10 cellular contexts compared by ENCODE assay signal in the genomic region with DNA sequence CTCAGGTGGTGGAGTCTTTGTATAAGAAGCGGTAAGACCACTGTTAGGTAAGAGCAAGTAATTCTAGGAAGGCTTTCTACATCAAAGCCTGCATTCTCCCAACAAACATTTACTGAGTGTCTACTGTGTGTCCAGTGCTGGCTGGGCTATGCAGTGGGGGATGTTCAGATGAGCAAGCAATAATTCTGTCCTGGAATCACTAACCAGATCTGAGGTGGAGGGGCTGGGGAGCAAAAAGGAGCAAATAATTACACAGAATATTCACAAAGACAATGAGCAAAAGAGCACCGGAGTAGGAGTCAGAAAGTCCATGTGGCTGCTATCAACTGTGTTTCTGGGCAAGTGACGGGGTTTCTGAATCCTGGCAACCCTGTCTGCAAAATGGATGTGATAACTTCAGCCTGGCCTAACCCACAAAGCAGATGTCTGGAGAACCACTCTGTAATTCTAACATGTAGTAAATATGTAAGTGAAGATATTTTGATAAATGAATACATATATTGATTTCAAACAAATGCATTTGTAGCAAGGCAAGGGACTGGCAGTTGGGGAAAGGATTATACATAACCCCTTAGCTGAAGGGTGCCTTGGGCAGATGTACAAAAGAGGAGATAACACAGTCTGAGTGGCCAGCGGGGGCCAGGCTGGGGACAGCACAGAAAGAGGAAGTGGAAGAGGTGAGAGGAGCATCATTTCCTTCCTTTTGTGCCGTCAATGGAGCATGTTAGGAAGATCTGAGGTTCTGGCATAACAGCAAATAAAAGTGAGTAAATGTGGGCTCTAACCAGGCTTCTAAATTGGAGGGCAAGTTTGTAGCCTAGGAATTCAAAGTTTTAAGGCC. TPM values are rescaled to one million over a fixed set of nuclear protein-coding genes. Genes with fewer than 3 reads are reported as not detected.
DNase-seq lines count a peak whose midpoint lies in the region; ATAC-seq and TF ChIP-seq lines count a peak whose summit lies in the region.
"Had no signal": no experiment of that assay in that cellular context is flagged by ENCODE, and none has a peak within 500 bp of the region (broad histone marks: within the 10 kb centered on the region; RNA-seq: fewer than 3 reads in every experiment).

No MANE protein-coding gene starts in this region.

- no peaks in the 10 kb centered on the region for H3K9me3 ChIP-seq in CD4-positive, CD25-positive, alpha-beta regulatory T cell (ENCODE audit: control insufficient read depth in 2 of 2, low read length in 2 of 2)
- H3K9me3 ChIP-seq in mucosa of descending colon: no peaks in the 10 kb centered on the region

- H3K27me3 Mint-ChIP-seq in CD4-positive, CD25-positive, alpha-beta regulatory T cell: peaks cover 3% of the 10 kb centered on the region
- H3K27me3 Mint-ChIP-seq in activated B cell treated with CpG ODN at 0.5 μM for 24 hours: no peaks in the 10 kb centered on the region

- no peak for ATAC-seq in CD4-positive, CD25-positive, alpha-beta regulatory T cell (ENCODE audit: low read depth in 2 of 2)
- ATAC-seq in HG02623 (IDR thresholded peaks at IDR 0.05; ENCODE audit: unreplicated experiment): peak; percentile 55
- peak; percentile 90 for ATAC-seq in activated B cell treated with CpG ODN at 0.5 μM for 24 hours (ENCODE audit: low read depth)
- ATAC-seq in mucosa of descending colon: peak; percentile 67
- ATAC-seq in HG02642 (IDR thresholded peaks at IDR 0.05; ENCODE audit: poor library complexity, unreplicated experiment): no peak

- DNase-seq in CD4-positive, CD25-positive, alpha-beta regulatory T cell: peak in 1 of 3 donors; percentile 11
- no peak for DNase-seq in activated B cell treated with CpG ODN at 0.5 μM for 24 hours
- peak in 1 of 3 donors; percentile 27 for DNase-seq in mucosa of descending colon
- DNase-seq in retina: no peak
- no peak for DNase-seq in NCI-H446 treated with DMSO at 0.1 percent for 48 hours (lab: John Stamatoyannopoulos, UW)
- DNase-seq in NCI-H69 (lab: John Stamatoyannopoulos, UW): no peak

- no peaks in the 10 kb centered on the region for H3K36me3 ChIP-seq in CD4-positive, CD25-positive, alpha-beta regulatory T cell (ENCODE audit: control insufficient read depth, insufficient read depth, low read length)
- no peaks in the 10 kb centered on the region for H3K36me3 ChIP-seq in mucosa of descending colon (ENCODE audit: low read depth)

- H3K36me3 Mint-ChIP-seq in CD4-positive, CD25-positive, alpha-beta regulatory T cell: no peaks in the 10 kb centered on the region
- no peaks in the 10 kb centered on the region for H3K36me3 Mint-ChIP-seq in activated B cell treated with CpG ODN at 0.5 μM for 24 hours (ENCODE audit: low read depth)

- no peaks in the 10 kb centered on the region for H3K4me1 ChIP-seq in CD4-positive, CD25-positive, alpha-beta regulatory T cell (ENCODE audit: control insufficient read depth, insufficient read depth, low read length, poor library complexity, severe bottlenecking)
- no peaks in the 10 kb centered on the region for H3K4me1 ChIP-seq in mucosa of descending colon (ENCODE audit: low read depth)

- intact Hi-C loops in activated B cell treated with CpG ODN at 0.5 μM for 24 hours (cut with micrococcal nuclease) (loop anchor here (1.0 to 5.0 kb wide), 3 partner anchors 16 to 182 kb away; a partner anchor contains a TSS), mucosa of descending colon (cut with DNase I, micrococcal nuclease) (no loop called here)

- no peak overlapping the region for H3K27ac ChIP-seq in CD4-positive, CD25-positive, alpha-beta regulatory T cell (ENCODE audit: insufficient read depth, low read length, poor library complexity, severe bottlenecking)

- no peak for TF ChIP-seq CTCF in activated B cell treated with CpG ODN at 0.5 μM for 24 hours (IDR thresholded peaks at IDR 0.05)
- TF ChIP-seq CTCF in mucosa of descending colon (IDR thresholded peaks at IDR 0.05): no peak

- CTCF ChIA-PET in activated B cell treated with CpG ODN at 0.5 μM for 24 hours (lab: Charles Lee): interaction anchor here (1.4 kb wide), 1 partner anchor 34 kb away, joined by 8 read pairs; no protein-coding TSS in a partner anchor

- peaks cover 0 to 14% (median 7%) of the 10 kb centered on the region in 4 donors for H3K4me1 Mint-ChIP-seq in CD4-positive, CD25-positive, alpha-beta regulatory T cell
- peaks cover 31% of the 10 kb centered on the region for H3K4me1 Mint-ChIP-seq in activated B cell treated with CpG ODN at 0.5 μM for 24 hours

- H3K27me3 ChIP-seq in CD4-positive, CD25-positive, alpha-beta regulatory T cell (ENCODE audit: control insufficient read depth, insufficient read depth, low read length): no peaks in the 10 kb centered on the region

- POLR2A ChIA-PET in activated B cell treated with CpG ODN at 0.5 μM for 24 hours (lab: Charles Lee): interaction anchor here (0.6 kb wide), 1 partner anchor 79 kb away, joined by 4 read pairs; no protein-coding TSS in a partner anchor

- H3K9me3 Mint-ChIP-seq in CD4-positive, CD25-positive, alpha-beta regulatory T cell: no peaks in the 10 kb centered on the region
- no peaks in the 10 kb centered on the region for H3K9me3 Mint-ChIP-seq in activated B cell treated with CpG ODN at 0.5 μM for 24 hours

- H3K4me3 Mint-ChIP-seq in CD4-positive, CD25-positive, alpha-beta regulatory T cell: no peak overlapping the region
- peak overlapping the region; percentile 66 for H3K4me3 Mint-ChIP-seq in activated B cell treated with CpG ODN at 0.5 μM for 24 hours

- H3K4me3 ChIP-seq in CD4-positive, CD25-positive, alpha-beta regulatory T cell (ENCODE audit: low read depth, low read length): no peak overlapping the region
- no peak overlapping the region for H3K4me3 ChIP-seq in mucosa of descending colon

- H3K27ac Mint-ChIP-seq in CD4-positive, CD25-positive, alpha-beta regulatory T cell: peak overlapping the region in 2 of 3 donors; percentile 51 to 52
- peak overlapping the region; percentile 85 for H3K27ac Mint-ChIP-seq in activated B cell treated with CpG ODN at 0.5 μM for 24 hours

RNA-seq across cellular contexts. Expression of a gene that starts 28.8 kb away (rescaled TPM):
- total RNA-seq in CD4-positive, CD25-positive, alpha-beta regulatory T cell: not detected
- not detected for polyA plus RNA-seq in CD4-positive, CD25-positive, alpha-beta regulatory T cell
- total RNA-seq in activated B cell treated with CpG ODN at 0.5 μM for 24 hours (not detected in 2 replicates), mucosa of descending colon (not detected)
- total RNA-seq: bronchial epithelial cell, NCI-H460 had no signal

RNA-seq across cellular contexts. Expression of a gene that starts 37.7 kb away (rescaled TPM):
- total RNA-seq in CD4-positive, CD25-positive, alpha-beta regulatory T cell: not detected
- polyA plus RNA-seq in CD4-positive, CD25-positive, alpha-beta regulatory T cell: under 1 TPM in 2 of 4 donors, not detected in 2; 0.29 to 0.35 TPM
- total RNA-seq in activated B cell treated with CpG ODN at 0.5 μM for 24 hours (0.22 and 0.76 TPM in 2 replicates), mucosa of descending colon (10 to 100 TPM in 2 of 3 donors, 1 to 10 TPM in 1; 4.7 to 13.1 (median 10.4) TPM)
- total RNA-seq: NCI-H460 had no signal

RNA-seq across cellular contexts. Expression of a gene that starts 42.6 kb away (rescaled TPM):
- 23.9 TPM for total RNA-seq in CD4-positive, CD25-positive, alpha-beta regulatory T cell
- 100 to 1,000 TPM in 1 of 4 donors, 10 to 100 TPM in 3; 77.6 to 110 (median 91.9) TPM for polyA plus RNA-seq in CD4-positive, CD25-positive, alpha-beta regulatory T cell
- 35.9 and 38.2 TPM in 2 replicates for total RNA-seq in activated B cell treated with CpG ODN at 0.5 μM for 24 hours
- total RNA-seq in mucosa of descending colon: 100 to 1,000 TPM; 174 to 468 (median 368) TPM

RNA-seq across cellular contexts. Expression of a gene that starts 59.0 kb away (rescaled TPM):
- 1.3 TPM for total RNA-seq in CD4-positive, CD25-positive, alpha-beta regulatory T cell
- under 1 TPM; 0.41 to 0.78 (median 0.66) TPM for polyA plus RNA-seq in CD4-positive, CD25-positive, alpha-beta regulatory T cell
- total RNA-seq in activated B cell treated with CpG ODN at 0.5 μM for 24 hours: 0.42 and 0.64 TPM in 2 replicates
- total RNA-seq in mucosa of descending colon: 10 to 100 TPM in 2 of 3 donors, 1 to 10 TPM in 1; 6.7 to 14.4 (median 13.6) TPM
- total RNA-seq: NCI-H460 had no signal

Comparison
In these comparisons a context has a peak if more than half of its experiments do, and no peak if none do; other contexts are left out.
1. ATAC-seq: peak in HG02623 (single experiment), activated B cell treated with CpG ODN at 0.5 μM for 24 hours (single experiment) and mucosa of descending colon (single experiment); none in CD4-positive, CD25-positive, alpha-beta regulatory T cell (0 of 2) and HG02642 (single experiment).